ENCODE assay signal across 8 cellular contexts in genomic region chr17:42577140-42577531, GRCh38. TPM values are rescaled to one million over a fixed set of nuclear protein-coding genes. Genes with fewer than 3 reads are reported as not detected.
A peak's percentile ranks its signal among the peaks of the same experiment; 100 is the strongest.
DNase-seq lines count a peak whose midpoint lies in the region; ATAC-seq and TF ChIP-seq lines count a peak whose summit lies in the region.

No MANE protein-coding gene starts in this region.

- no peaks in the 10 kb centered on the region for H3K27me3 Mint-ChIP-seq in activated naive CD4-positive, alpha-beta T cell treated with anti-CD3 and anti-CD28 coated beads, Interleukin-2, amount 50 U/mL, for 24 hours
- no peaks in the 10 kb centered on the region for H3K27me3 Mint-ChIP-seq in activated T-helper 2 cell treated with anti-CD3 and anti-CD28 coated beads, Interferon-gamma antibody, Interleukin-2, Interleukin-4, amounts not matched to agents 10 μg/mL and 5 μg/mL and 100 μg/mL, durations not matched to agents 14 hours and 24 hours and 36 hours (ENCODE audit: low read depth)

- peak overlapping the region; percentile 98 for H3K4me3 Mint-ChIP-seq in activated naive CD4-positive, alpha-beta T cell treated with anti-CD3 and anti-CD28 coated beads, Interleukin-2, amount 50 U/mL, for 24 hours
- H3K4me3 Mint-ChIP-seq in activated T-helper 2 cell treated with anti-CD3 and anti-CD28 coated beads, Interferon-gamma antibody, Interleukin-2, Interleukin-4, amounts not matched to agents 10 μg/mL and 5 μg/mL and 100 μg/mL, durations not matched to agents 14 hours and 24 hours and 36 hours (ENCODE audit: low read depth), result peak overlapping the region; percentile 97

- H3K27ac Mint-ChIP-seq in activated naive CD4-positive, alpha-beta T cell treated with anti-CD3 and anti-CD28 coated beads, Interleukin-2, amount 50 U/mL, for 24 hours, result peak overlapping the region; percentile 98
- H3K27ac Mint-ChIP-seq in activated T-helper 2 cell treated with anti-CD3 and anti-CD28 coated beads, Interferon-gamma antibody, Interleukin-2, Interleukin-4, amounts not matched to agents 10 μg/mL and 5 μg/mL and 100 μg/mL, durations not matched to agents 14 hours and 24 hours and 36 hours, result peak overlapping the region; percentile 96

- no peak for DNase-seq in activated naive CD4-positive, alpha-beta T cell (lab: John Stamatoyannopoulos, UW)
- no peak for DNase-seq in activated T-helper 2 cell treated with anti-CD3 and anti-CD28 coated beads, Interferon-gamma antibody, Interleukin-2, Interleukin-4, amounts not matched to agents 10 μg/mL and 5 μg/mL and 100 μg/mL, durations not matched to agents 14 hours and 24 hours and 36 hours (ENCODE audit: low spot score)
- DNase-seq in thoracic aorta (ENCODE audit: low spot score) (no peak), kidney glomerular epithelial cell (lab: John Stamatoyannopoulos, UW) (no peak), CD1c-positive myeloid dendritic cell (ENCODE audit: extremely low spot score) (no peak)

- H3K9me3 ChIP-seq in thoracic aorta, result no peaks in the 10 kb centered on the region

- H3K4me1 Mint-ChIP-seq in activated naive CD4-positive, alpha-beta T cell treated with anti-CD3 and anti-CD28 coated beads, Interleukin-2, amount 50 U/mL, for 24 hours, result peaks cover 31% of the 10 kb centered on the region
- H3K4me1 Mint-ChIP-seq in activated T-helper 2 cell treated with anti-CD3 and anti-CD28 coated beads, Interferon-gamma antibody, Interleukin-2, Interleukin-4, amounts not matched to agents 10 μg/mL and 5 μg/mL and 100 μg/mL, durations not matched to agents 14 hours and 24 hours and 36 hours (ENCODE audit: low read depth), result peaks cover 20% of the 10 kb centered on the region

- no peak for TF ChIP-seq CTCF in thoracic aorta (IDR thresholded peaks at IDR 0.05)

- H3K27me3 ChIP-seq in layer of hippocampus (ENCODE audit: control insufficient read depth, insufficient read depth, low read length) (no peaks in the 10 kb centered on the region), thoracic aorta (replicated peaks; ENCODE audit: insufficient read depth) (no peaks in the 10 kb centered on the region)

- H3K9me3 Mint-ChIP-seq in activated naive CD4-positive, alpha-beta T cell treated with anti-CD3 and anti-CD28 coated beads, Interleukin-2, amount 50 U/mL, for 24 hours, result no peaks in the 10 kb centered on the region
- no peaks in the 10 kb centered on the region for H3K9me3 Mint-ChIP-seq in activated T-helper 2 cell treated with anti-CD3 and anti-CD28 coated beads, Interferon-gamma antibody, Interleukin-2, Interleukin-4, amounts not matched to agents 10 μg/mL and 5 μg/mL and 100 μg/mL, durations not matched to agents 14 hours and 24 hours and 36 hours

- no peak for ATAC-seq in thoracic aorta (ENCODE audit: insufficient number of reproducible peaks, low FRiP score, low read depth)
- ATAC-seq in HG02798 (IDR thresholded peaks at IDR 0.05; ENCODE audit: poor library complexity, unreplicated experiment), result no peak

- peak overlapping the region; percentile 84 for H3K27ac ChIP-seq in layer of hippocampus (ENCODE audit: low read depth, low read length)
- H3K27ac ChIP-seq in thoracic aorta, result peak overlapping the region in 1 of 2 donors; percentile 82

- H3K4me3 ChIP-seq in thoracic aorta, result peak overlapping the region; percentile 69

- intact Hi-C loops in activated T-helper 2 cell treated with anti-CD3 and anti-CD28 coated beads, Interferon-gamma antibody, Interleukin-2, Interleukin-4, amounts not matched to agents 10 μg/mL and 5 μg/mL and 100 μg/mL, durations not matched to agents 14 hours and 24 hours and 36 hours (cut with micrococcal nuclease), result loop anchor here (1.0 to 10.0 kb wide), 4 partner anchors 10 to 418 kb away; partner anchors contain the start of genes MLX, PLEKHH3, RAMP2 and RPL27

- peaks cover 40% of the 10 kb centered on the region for H3K36me3 ChIP-seq in thoracic aorta

- H3K36me3 Mint-ChIP-seq in activated naive CD4-positive, alpha-beta T cell treated with anti-CD3 and anti-CD28 coated beads, Interleukin-2, amount 50 U/mL, for 24 hours, result peaks cover 7% of the 10 kb centered on the region
- H3K36me3 Mint-ChIP-seq in activated T-helper 2 cell treated with anti-CD3 and anti-CD28 coated beads, Interferon-gamma antibody, Interleukin-2, Interleukin-4, amounts not matched to agents 10 μg/mL and 5 μg/mL and 100 μg/mL, durations not matched to agents 14 hours and 24 hours and 36 hours (ENCODE audit: low read depth), result peaks cover 56% of the 10 kb centered on the region

- H3K4me1 ChIP-seq in thoracic aorta (ENCODE audit: control insufficient read depth in 1 of 2, low read depth in 2 of 2), result peaks cover 10 to 18% of the 10 kb centered on the region in 2 donors

RNA-seq across cellular contexts. Expression of gene PSMC3IP, which starts 0.4 kb away (rescaled TPM):
- 23.3 and 26.6 TPM in 2 replicates for total RNA-seq in activated T-helper 2 cell treated with anti-CD3 and anti-CD28 coated beads, Interferon-gamma antibody, Interleukin-2, Interleukin-4, amounts not matched to agents 10 μg/mL and 5 μg/mL and 100 μg/mL, durations not matched to agents 14 hours and 24 hours and 36 hours
- total RNA-seq in thoracic aorta, result 1 to 10 TPM in 1 of 2 donors, not detected in 1; 6.6 TPM

RNA-seq across cellular contexts. Expression of gene MLX, which starts 10.2 kb away (rescaled TPM):
- 54.8 and 60.0 TPM in 2 replicates for total RNA-seq in activated T-helper 2 cell treated with anti-CD3 and anti-CD28 coated beads, Interferon-gamma antibody, Interleukin-2, Interleukin-4, amounts not matched to agents 10 μg/mL and 5 μg/mL and 100 μg/mL, durations not matched to agents 14 hours and 24 hours and 36 hours
- total RNA-seq in thoracic aorta, result 10 to 100 TPM; 31.5 to 41.2 TPM

RNA-seq across cellular contexts. Expression of gene COASY, which starts 15.2 kb away (rescaled TPM):
- total RNA-seq in activated T-helper 2 cell treated with anti-CD3 and anti-CD28 coated beads, Interferon-gamma antibody, Interleukin-2, Interleukin-4, amounts not matched to agents 10 μg/mL and 5 μg/mL and 100 μg/mL, durations not matched to agents 14 hours and 24 hours and 36 hours, result 90.6 and 91.6 TPM in 2 replicates
- 10 to 100 TPM; 20.8 to 21.1 TPM for total RNA-seq in thoracic aorta

RNA-seq across cellular contexts. Expression of gene HSD17B1, which starts 24.4 kb away (rescaled TPM):
- 0.91 and 1.4 TPM in 2 replicates for total RNA-seq in activated T-helper 2 cell treated with anti-CD3 and anti-CD28 coated beads, Interferon-gamma antibody, Interleukin-2, Interleukin-4, amounts not matched to agents 10 μg/mL and 5 μg/mL and 100 μg/mL, durations not matched to agents 14 hours and 24 hours and 36 hours
- 1 to 10 TPM in 1 of 2 donors, under 1 TPM in 1; 0.14 to 2.8 TPM for total RNA-seq in thoracic aorta

RNA-seq across cellular contexts. Expression of gene RETREG3, which starts 32.0 kb away (rescaled TPM):
- 37.7 and 39.0 TPM in 2 replicates for total RNA-seq in activated T-helper 2 cell treated with anti-CD3 and anti-CD28 coated beads, Interferon-gamma antibody, Interleukin-2, Interleukin-4, amounts not matched to agents 10 μg/mL and 5 μg/mL and 100 μg/mL, durations not matched to agents 14 hours and 24 hours and 36 hours
- 10 to 100 TPM; 49.0 to 60.4 TPM for total RNA-seq in thoracic aorta
